10 cellular contexts compared by ENCODE assay signal in genomic region chr4:101977096-101977495, GRCh38.
DNase-seq lines count a peak whose midpoint lies in the region; ATAC-seq and TF ChIP-seq lines count a peak whose summit lies in the region.
"Had no signal": no experiment of that assay in that cellular context is flagged by ENCODE, and none has a peak within 500 bp of the region (broad histone marks: within the 10 kb centered on the region; RNA-seq: fewer than 3 reads in every experiment).

No MANE protein-coding gene starts in this region.

- DNase-seq in BJ (ENCODE audit: low read depth): peak; percentile 92
- DNase-seq in MG63: peak; percentile 88
- peak; percentile 99 for DNase-seq in dedifferentiated amniotic fluid mesenchymal stem cell (ENCODE audit: extremely low spot score)
- DNase-seq in naive B cell: no peak
- no peak for DNase-seq in glutamatergic neuron
- no peak for DNase-seq in 8988T
- no peak for DNase-seq in HUDEP-2 (lab: John Stamatoyannopoulos, UW; ENCODE audit: unreplicated experiment in 76 of 76)
- DNase-seq: NCI-H1930 had no signal

- H3K4me3 ChIP-seq in BJ (ENCODE audit: low read depth, low read length) (no peak overlapping the region), MG63 (no peak overlapping the region)

- POLR2A ChIA-PET in BJ (lab: Charles Lee): interaction anchor here (0.6 kb wide), 1 partner anchor 16 kb away, joined by 3 read pairs; no protein-coding TSS in a partner anchor

- H3K27me3 ChIP-seq in BJ (ENCODE audit: control insufficient read depth, insufficient read depth, low read length) (no peaks in the 10 kb centered on the region), MG63 (no peaks in the 10 kb centered on the region)

- H3K36me3 ChIP-seq in BJ (ENCODE audit: control insufficient read depth, insufficient read depth, low read length) (no peaks in the 10 kb centered on the region), MG63 (no peaks in the 10 kb centered on the region)

- H3K4me1 Mint-ChIP-seq in naive B cell: peaks cover 30 to 63% (median 58%) of the 10 kb centered on the region in 3 donors
- no peaks in the 10 kb centered on the region for H3K4me1 Mint-ChIP-seq in glutamatergic neuron (ENCODE audit: low read depth, unreplicated experiment)

- CTCF ChIA-PET in BJ (lab: Yijun Ruan, JAX): no interaction called here

- H3K27me3 Mint-ChIP-seq in naive B cell (no peaks in the 10 kb centered on the region), glutamatergic neuron (ENCODE audit: unreplicated experiment) (no peaks in the 10 kb centered on the region)

- peaks cover 7 to 23% of the 10 kb centered on the region in 2 donors for H3K36me3 Mint-ChIP-seq in naive B cell
- no peaks in the 10 kb centered on the region for H3K36me3 Mint-ChIP-seq in glutamatergic neuron (ENCODE audit: unreplicated experiment)
- H3K36me3 Mint-ChIP-seq: activated naive CD4-positive, alpha-beta T cell treated with anti-CD3 and anti-CD28 coated beads, Interleukin-2, amount 50 U/mL, for 72 hours had no signal

- H3K4me3 Mint-ChIP-seq in naive B cell (no peak overlapping the region), glutamatergic neuron (ENCODE audit: unreplicated experiment) (no peak overlapping the region)

- TF ChIP-seq CTCF in BJ (IDR thresholded peaks at IDR 0.05; ENCODE audit: insufficient read depth, low read depth, low read length) (no peak), glutamatergic neuron (IDR thresholded peaks at IDR 0.05; ENCODE audit: partially characterized antibody, unreplicated experiment) (no peak)

- no peaks in the 10 kb centered on the region for H3K9me3 ChIP-seq in MG63

- ATAC-seq in naive B cell (ENCODE audit: low read depth in 2 of 2) (no peak), HG03469 (IDR thresholded peaks at IDR 0.05; ENCODE audit: unreplicated experiment) (no peak)
- ATAC-seq: activated naive CD4-positive, alpha-beta T cell treated with anti-CD3 and anti-CD28 coated beads, Interleukin-2, amount 50 U/mL, for 72 hours had no signal

- peak overlapping the region in 4 of 6 donors; percentile 24 to 73 (median 46) for H3K27ac Mint-ChIP-seq in naive B cell
- H3K27ac Mint-ChIP-seq in glutamatergic neuron (ENCODE audit: unreplicated experiment): no peak overlapping the region
- H3K27ac Mint-ChIP-seq: activated naive CD4-positive, alpha-beta T cell treated with anti-CD3 and anti-CD28 coated beads, Interleukin-2, amount 50 U/mL, for 72 hours had no signal

- H3K9me3 Mint-ChIP-seq in naive B cell (no peaks in the 10 kb centered on the region), glutamatergic neuron (ENCODE audit: unreplicated experiment) (no peaks in the 10 kb centered on the region)
- H3K9me3 Mint-ChIP-seq: activated naive CD4-positive, alpha-beta T cell treated with anti-CD3 and anti-CD28 coated beads, Interleukin-2, amount 50 U/mL, for 72 hours had no signal

Comparison
In these comparisons a context has a peak if more than half of its experiments do, and no peak if none do; other contexts are left out.
1. DNase-seq: peak in BJ (single experiment), MG63 (single experiment) and dedifferentiated amniotic fluid mesenchymal stem cell (single experiment); none in naive B cell (single experiment), glutamatergic neuron (single experiment), 8988T (single experiment) and HUDEP-2 (0 of 76).